In genomic region chr12:21234395-21234794, GRCh38 we compare ENCODE assay signal across 28 cellular contexts.
"Had no signal": no experiment of that assay in that cellular context is flagged by ENCODE, and none has a peak within 500 bp of the region (broad histone marks: within the 10 kb centered on the region; RNA-seq: fewer than 3 reads in every experiment).

No MANE protein-coding gene starts in this region.

- H3K4me2 ChIP-seq: hepatocyte had no signal

- FAIRE-seq: endometrium, endothelial cell of umbilical vein, frontal cortex had no signal

- ATAC-seq: effector memory CD8-positive, alpha-beta T cell; esophagus mucosa; foreskin keratinocyte; gastrocnemius medialis; gastroesophageal sphincter; heart left ventricle; heart right ventricle had no signal

- H3K36me3 ChIP-seq: colonic mucosa, esophagus muscularis mucosa, esophagus squamous epithelium, gastrocnemius medialis, gastroesophageal sphincter, heart left ventricle, heart right ventricle had no signal

- DNase-seq: colonic mucosa; cortex of kidney; dermis blood vessel endothelial cell; dorsolateral prefrontal cortex; effector CD4-positive, alpha-beta T cell; effector CD8-positive, alpha-beta T cell; effector memory CD4-positive, alpha-beta T cell; effector memory CD8-positive, alpha-beta T cell; endodermal cell; erythroblast; esophagus squamous epithelium; foreskin fibroblast; foreskin keratinocyte; foreskin melanocyte; gastrocnemius medialis; glutamatergic neuron; head of caudate nucleus; heart left ventricle; heart right ventricle had no signal

- H3K4me1 ChIP-seq: colonic mucosa, esophagus muscularis mucosa, esophagus squamous epithelium, foreskin keratinocyte, gastrocnemius medialis, gastroesophageal sphincter, heart left ventricle, heart right ventricle had no signal

- H3K27ac ChIP-seq: colonic mucosa, coronary artery, dorsolateral prefrontal cortex, epithelial cell of prostate, esophagus muscularis mucosa, esophagus squamous epithelium, foreskin keratinocyte, gastrocnemius medialis, gastroesophageal sphincter, heart left ventricle, heart right ventricle, hepatocyte had no signal

- H3K4me3 ChIP-seq: colonic mucosa, coronary artery, dorsolateral prefrontal cortex, esophagus muscularis mucosa, esophagus squamous epithelium, gastrocnemius medialis, gastroesophageal sphincter, heart left ventricle, heart right ventricle, hepatocyte had no signal

- H3K79me2 ChIP-seq: hepatocyte had no signal

- H3K27me3 ChIP-seq: colonic mucosa, dorsolateral prefrontal cortex, esophagus muscularis mucosa, esophagus squamous epithelium, foreskin keratinocyte, gastrocnemius medialis, gastroesophageal sphincter, heart left ventricle, heart right ventricle, hepatocyte had no signal

- H2AFZ ChIP-seq: hepatocyte had no signal

- H3K9me3 ChIP-seq: colonic mucosa, esophagus muscularis mucosa, esophagus squamous epithelium, gastrocnemius medialis, gastroesophageal sphincter had no signal
